8 cellular contexts compared by ENCODE assay signal in the genomic region with DNA sequence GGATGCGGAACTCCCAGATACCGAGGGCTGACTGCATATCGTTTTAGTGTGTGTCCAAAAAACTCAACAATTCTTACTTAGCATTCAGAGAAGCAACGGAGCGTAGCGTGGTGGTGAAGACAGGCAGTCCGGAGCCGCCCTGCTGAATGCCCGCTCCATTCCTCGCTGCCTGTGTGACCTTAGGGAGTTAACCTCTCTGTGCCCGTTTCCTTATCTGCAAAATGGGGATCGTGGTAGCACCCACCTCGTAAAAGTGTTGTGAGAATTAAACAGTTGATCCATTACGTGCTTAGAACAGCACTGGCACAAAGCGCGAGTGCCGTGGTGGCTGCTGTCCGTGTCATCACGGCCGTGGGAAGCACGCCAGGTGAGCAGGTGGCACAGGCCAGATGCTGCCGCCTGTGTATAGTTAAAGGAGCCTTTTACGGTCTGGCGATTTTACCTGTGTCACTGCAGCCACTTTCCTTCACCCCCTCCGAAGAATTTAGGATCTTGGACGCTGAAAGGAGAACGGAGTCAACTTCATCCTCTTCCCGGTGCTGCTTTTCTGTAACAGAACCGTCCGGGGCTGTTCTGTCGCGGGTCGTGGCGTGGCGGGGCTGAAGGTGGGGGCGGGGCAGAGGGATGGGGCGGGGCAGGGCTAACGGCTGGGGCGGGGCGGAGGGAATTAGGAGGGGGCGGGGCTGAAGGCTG. TPM values are rescaled to one million over a fixed set of nuclear protein-coding genes. Genes with fewer than 3 reads are reported as not detected.
DNase-seq lines count a peak whose midpoint lies in the region; ATAC-seq and TF ChIP-seq lines count a peak whose summit lies in the region.

No MANE protein-coding gene starts in this region.

- H3K9me3 ChIP-seq in T-helper 17 cell (ENCODE audit: control insufficient read depth, low read length, poor library complexity, severe bottlenecking) (no peaks in the 10 kb centered on the region), spleen (no peaks in the 10 kb centered on the region)

- H3K9me3 Mint-ChIP-seq in central memory CD8-positive, alpha-beta T cell, result no peaks in the 10 kb centered on the region

- no peaks in the 10 kb centered on the region for H3K36me3 Mint-ChIP-seq in T-helper 17 cell (ENCODE audit: low read depth)
- peaks cover 4% of the 10 kb centered on the region for H3K36me3 Mint-ChIP-seq in central memory CD8-positive, alpha-beta T cell (ENCODE audit: insufficient read depth)

- peaks cover 0 to 24% (median 0%) of the 10 kb centered on the region in 7 donors for H3K27me3 ChIP-seq in spleen (replicated peaks in 1 of 7)

- TF ChIP-seq POLR2A in spleen (IDR thresholded peaks at IDR 0.05), result no peak

- peak overlapping the region; percentile 90 for H3K4me3 Mint-ChIP-seq in T-helper 17 cell
- H3K4me3 Mint-ChIP-seq in central memory CD8-positive, alpha-beta T cell, result peak overlapping the region; percentile 86

- peaks cover 5 to 24% (median 19%) of the 10 kb centered on the region in 6 donors for H3K4me1 ChIP-seq in spleen

- H3K27ac ChIP-seq in spleen, result peak overlapping the region in 7 of 8 donors; percentile 5 to 72 (median 54)

- DNase-seq in NCI-H510A treated with DMSO at 0.1 percent for 48 hours (lab: John Stamatoyannopoulos, UW) (peak; percentile 10), NCI-H510A (lab: John Stamatoyannopoulos, UW) (no peak), HK-2 (ENCODE audit: unreplicated experiment) (peak; percentile 30), T-helper 17 cell (peak in 2 of 3 donors; percentile 39 to 43), kidney glomerular epithelial cell (lab: John Stamatoyannopoulos, UW) (peak; percentile 22), spleen (peak; percentile 90), LoVo (ENCODE audit: low spot score) (no peak)
- DNase-seq in central memory CD8-positive, alpha-beta T cell (ENCODE audit: low spot score in 2 of 2), result peak; percentile 39 to 40

- no peak for TF ChIP-seq CTCF in spleen (IDR thresholded peaks at IDR 0.05 in 8 of 11, conservative IDR thresholded peaks at IDR 0.05 in 3 of 11)

- peak overlapping the region; percentile 38 to 81 (median 63) for H3K4me3 ChIP-seq in spleen

- WGBS in spleen, 5 donors, result 3 to 19% (median 5%) methylated on average over 19 to 41 of the region's 41 CpGs

- H3K4me1 Mint-ChIP-seq in T-helper 17 cell, result peaks cover 13% of the 10 kb centered on the region
- peaks cover 20% of the 10 kb centered on the region for H3K4me1 Mint-ChIP-seq in central memory CD8-positive, alpha-beta T cell

- peak; percentile 28 for ATAC-seq in T-helper 17 cell
- ATAC-seq in central memory CD8-positive, alpha-beta T cell (replicated peaks; ENCODE audit: extremely low read depth, poor library complexity, severe bottlenecking), result peak; percentile 46

- intact Hi-C loops in spleen (cut with DNase I; ENCODE audit: low total_unique reads), result loop anchor here (5.0 kb wide), 1 partner anchor 127 kb away; no protein-coding TSS in a partner anchor

- no peak overlapping the region for H3K27ac Mint-ChIP-seq in T-helper 17 cell
- H3K27ac Mint-ChIP-seq in central memory CD8-positive, alpha-beta T cell (ENCODE audit: low read depth), result no peak overlapping the region

- H3K27me3 Mint-ChIP-seq in T-helper 17 cell, result no peaks in the 10 kb centered on the region
- H3K27me3 Mint-ChIP-seq in central memory CD8-positive, alpha-beta T cell, result no peaks in the 10 kb centered on the region

- no peaks in the 10 kb centered on the region for H3K36me3 ChIP-seq in spleen

RNA-seq across cellular contexts. Expression of gene CCDC110, which starts 0.9 kb away (rescaled TPM):
- total RNA-seq in T-helper 17 cell (under 1 TPM in 1 of 2 donors, not detected in 1; 0.10 TPM), spleen (1 to 10 TPM in 2 of 7 donors, under 1 TPM in 5; 0.60 to 4.7 (median 0.87) TPM)
- polyA plus RNA-seq in spleen, result under 1 TPM; 0.20 to 0.26 (median 0.22) TPM

RNA-seq across cellular contexts. Expression of gene UFSP2, which starts 44.9 kb away (rescaled TPM):
- total RNA-seq in T-helper 17 cell (10 to 100 TPM; 16.8 to 21.3 TPM), spleen (10 to 100 TPM; 19.9 to 44.1 (median 26.3) TPM)
- polyA plus RNA-seq in spleen, result 10 to 100 TPM; 11.0 to 16.9 (median 13.4) TPM

Comparison
In these comparisons a context has a peak if more than half of its experiments do, and no peak if none do; other contexts are left out.
1. DNase-seq: peak in NCI-H510A treated with DMSO at 0.1 percent for 48 hours (single experiment), HK-2 (single experiment), T-helper 17 cell (2 of 3), central memory CD8-positive, alpha-beta T cell (2 of 2), kidney glomerular epithelial cell (single experiment) and spleen (single experiment); none in NCI-H510A (single experiment) and LoVo (single experiment).